ENCODE assay signal across 23 cellular contexts in genomic region chr17:39081851-39082250, GRCh38.
DNase-seq lines count a peak whose midpoint lies in the region; ATAC-seq and TF ChIP-seq lines count a peak whose summit lies in the region.
"Had no signal": no experiment of that assay in that cellular context is flagged by ENCODE, and none has a peak within 500 bp of the region (broad histone marks: within the 10 kb centered on the region; RNA-seq: fewer than 3 reads in every experiment).

No MANE protein-coding gene starts in this region.

- intact Hi-C loops in breast epithelium (cut with DNase I; ENCODE audit: low total_unique reads) (loop anchor here (1.0 kb wide), 1 partner anchor 9 kb away; no protein-coding TSS in a partner anchor), mammary epithelial cell (cut with micrococcal nuclease) (no loop called here), OCI-LY7 (cut with micrococcal nuclease; ENCODE audit: unreplicated experiment) (no loop called here), stomach (cut with DNase I; ENCODE audit: low total_unique reads) (no loop called here)

- no peak for DNase-seq in breast epithelium (ENCODE audit: low spot score in 2 of 2)
- DNase-seq in mammary epithelial cell: no peak
- DNase-seq in OCI-LY7 (ENCODE audit: low spot score): peak; percentile 19
- DNase-seq in right atrium auricular region (ENCODE audit: low spot score): no peak
- DNase-seq in stomach: no peak
- DNase-seq in amygdala (lab: John Stamatoyannopoulos, UW): no peak
- DNase-seq: activated CD4-positive, alpha-beta T cell treated with anti-CD3 and anti-CD28 coated beads for 48 hours; activated CD8-positive, alpha-beta memory T cell treated with anti-CD3 and anti-CD28 coated beads for 24 hours; activated gamma-delta T cell; AML-193; CD8-positive, alpha-beta T cell; erythroblast; HFFc6; KG1; MG63; NCI-H1105; NCI-H1930; NCI-H526 treated with DMSO at 0.1 percent for 48 hours; ovary; SHP77; stimulated activated CD8-positive, alpha-beta memory T cell treated with anti-CD3 and anti-CD28 coated beads, Interleukin-4, amount 100 ng/mL, for 48 hours had no signal

- H3K9me3 ChIP-seq in breast epithelium (no peaks in the 10 kb centered on the region), mammary epithelial cell (replicated peaks; ENCODE audit: insufficient read depth, low read length) (no peaks in the 10 kb centered on the region), OCI-LY7 (ENCODE audit: low read length) (no peaks in the 10 kb centered on the region), right atrium auricular region (no peaks in the 10 kb centered on the region), stomach (no peaks in the 10 kb centered on the region)
- H3K9me3 ChIP-seq: MG63, ovary had no signal

- BruUV-seq in mammary epithelial cell (replicated peaks; lab: Mats Ljungman, UMichigan) (no TSS peak), OCI-LY7 (replicated peaks; lab: Mats Ljungman, UMichigan) (no TSS peak)

- TF ChIP-seq EP300 in stomach (IDR thresholded peaks at IDR 0.05): no peak

- H3K79me2 ChIP-seq in mammary epithelial cell (ENCODE audit: insufficient read depth, low read length): no peaks in the 10 kb centered on the region
- H3K79me2 ChIP-seq in OCI-LY7 (ENCODE audit: insufficient read depth, low read depth, low read length): no peaks in the 10 kb centered on the region

- CTCF ChIA-PET in mammary epithelial cell (lab: Charles Lee; ENCODE audit: low non-redundant PET): no interaction called here
- CTCF ChIA-PET in OCI-LY7 (lab: Charles Lee; ENCODE audit: unreplicated experiment): no interaction called here

- H4K20me1 ChIP-seq in mammary epithelial cell (ENCODE audit: insufficient read depth, low read length): no peaks in the 10 kb centered on the region
- H4K20me1 ChIP-seq in OCI-LY7 (ENCODE audit: insufficient read depth, low read length): no peaks in the 10 kb centered on the region

- dilution Hi-C loops in mammary epithelial cell (cut with HindIII; ENCODE audit: low sequenced_read_pairs): no loop called here

- H3K27me3 ChIP-seq in breast epithelium (no peaks in the 10 kb centered on the region), mammary epithelial cell (ENCODE audit: insufficient read depth, low read length) (no peaks in the 10 kb centered on the region), right atrium auricular region (no peaks in the 10 kb centered on the region), stomach (no peaks in the 10 kb centered on the region)
- H3K27me3 ChIP-seq: MG63, ovary had no signal

- no CpG with 5 or more reads among the region's 1 CpG for WGBS in mammary epithelial cell (ENCODE audit: low coverage, missing lambda C conversion rate)
- WGBS in stomach, 5 donors: 83 to 97% (median 94%) methylated on average over 1 of the region's 1 CpG

- in situ Hi-C loops in mammary epithelial cell (cut with MboI; ENCODE audit: low sequenced_read_pairs in 2 of 2): no loop called here

- no peak for TF ChIP-seq POLR2A in breast epithelium (IDR thresholded peaks at IDR 0.05)
- TF ChIP-seq POLR2A in stomach (IDR thresholded peaks at IDR 0.05): no peak

- TF ChIP-seq CTCF in breast epithelium (IDR thresholded peaks at IDR 0.05) (no peak), mammary epithelial cell (conservative IDR thresholded peaks at IDR 0.05 in 1 of 2, IDR thresholded peaks at IDR 0.05 in 1 of 2; ENCODE audit: extremely low read depth in 1 of 2, insufficient read depth in 1 of 2, low read depth in 1 of 2, low read length in 2 of 2) (no peak), OCI-LY7 (conservative IDR thresholded peaks at IDR 0.05; ENCODE audit: low read length) (no peak), right atrium auricular region (IDR thresholded peaks at IDR 0.05) (no peak), stomach (IDR thresholded peaks at IDR 0.05) (no peak)

- POLR2A ChIA-PET in OCI-LY7 (lab: Charles Lee): interaction anchor here (0.6 to 0.7 kb wide), 2 partner anchors 41 to 190 kb away, joined by 3 to 4 read pairs; no protein-coding TSS in a partner anchor

- ATAC-seq in HG03457 (IDR thresholded peaks at IDR 0.05; ENCODE audit: unreplicated experiment): no peak
- ATAC-seq in HG03108 (IDR thresholded peaks at IDR 0.05; ENCODE audit: unreplicated experiment): no peak
- ATAC-seq: CD8-positive, alpha-beta T cell had no signal

- no peaks in the 10 kb centered on the region for H3K36me3 ChIP-seq in breast epithelium
- H3K36me3 ChIP-seq in mammary epithelial cell (ENCODE audit: insufficient read depth, low read length): no peaks in the 10 kb centered on the region
- H3K36me3 ChIP-seq in OCI-LY7 (ENCODE audit: insufficient read depth, low read length): no peaks in the 10 kb centered on the region
- no peaks in the 10 kb centered on the region for H3K36me3 ChIP-seq in right atrium auricular region
- H3K36me3 ChIP-seq in stomach: no peaks in the 10 kb centered on the region
- H3K36me3 ChIP-seq: MG63, ovary had no signal

- no peak overlapping the region for H3K4me2 ChIP-seq in mammary epithelial cell (ENCODE audit: insufficient read depth, low read depth, low read length)
- no peak overlapping the region for H3K4me2 ChIP-seq in OCI-LY7 (ENCODE audit: low read length)

- H3K4me3 ChIP-seq in breast epithelium: no peak overlapping the region
- H3K4me3 ChIP-seq in mammary epithelial cell (replicated peaks in 1 of 3; ENCODE audit: insufficient read depth in 1 of 3, low read depth in 2 of 3, low read length in 3 of 3): no peak overlapping the region
- H3K4me3 ChIP-seq in OCI-LY7 (ENCODE audit: low read depth, low read length, poor library complexity, severe bottlenecking): no peak overlapping the region
- H3K4me3 ChIP-seq in right atrium auricular region: no peak overlapping the region
- no peak overlapping the region for H3K4me3 ChIP-seq in stomach
- H3K4me3 ChIP-seq: MG63, ovary had no signal

- no peaks in the 10 kb centered on the region for H3K9me2 ChIP-seq in OCI-LY7 (ENCODE audit: insufficient read depth, low read length)

- H3K27ac ChIP-seq in breast epithelium: peak overlapping the region; percentile 40
- no peak overlapping the region for H3K27ac ChIP-seq in mammary epithelial cell (ENCODE audit: insufficient read depth, low read depth, low read length)
- H3K27ac ChIP-seq in OCI-LY7 (ENCODE audit: low read depth, low read length, poor library complexity, severe bottlenecking): no peak overlapping the region
- H3K27ac ChIP-seq in right atrium auricular region: peak overlapping the region; percentile 28 to 53
- H3K27ac ChIP-seq in stomach: peak overlapping the region in 3 of 5 donors; percentile 20 to 39 (median 38)
- H3K27ac ChIP-seq: ovary had no signal

- H3K9ac ChIP-seq in mammary epithelial cell (ENCODE audit: insufficient read depth, low read length): no peak overlapping the region

- H3K4me1 ChIP-seq in breast epithelium: no peaks in the 10 kb centered on the region
- no peaks in the 10 kb centered on the region for H3K4me1 ChIP-seq in mammary epithelial cell (ENCODE audit: insufficient read depth, low read length)
- H3K4me1 ChIP-seq in OCI-LY7 (ENCODE audit: insufficient read depth, low read length, poor library complexity, severe bottlenecking): peaks cover 5% of the 10 kb centered on the region
- peaks cover 0 to 42% of the 10 kb centered on the region in 2 donors for H3K4me1 ChIP-seq in right atrium auricular region
- H3K4me1 ChIP-seq in stomach: peaks cover 0 to 32% (median 6%) of the 10 kb centered on the region in 4 donors

- H2AFZ ChIP-seq in mammary epithelial cell (ENCODE audit: low read depth, low read length) (no peak overlapping the region), OCI-LY7 (ENCODE audit: low read length) (no peak overlapping the region)

Comparison
In these comparisons a context has a peak if more than half of its experiments do, and no peak if none do; other contexts are left out.
1. H3K27ac ChIP-seq: peak in breast epithelium (2 of 2), right atrium auricular region (2 of 2) and stomach (3 of 5); none in mammary epithelial cell (single experiment) and OCI-LY7 (single experiment).